Comparison of ENCODE assay signal across 20 cellular contexts in genomic region chr6:37761872-37762271, GRCh38. TPM values are rescaled to one million over a fixed set of nuclear protein-coding genes. Genes with fewer than 3 reads are reported as not detected.
DNase-seq lines count a peak whose midpoint lies in the region; ATAC-seq, FAIRE-seq and TF ChIP-seq lines count a peak whose summit lies in the region.
"Had no signal": no experiment of that assay in that cellular context is flagged by ENCODE, and none has a peak within 500 bp of the region (broad histone marks: within the 10 kb centered on the region; RNA-seq: fewer than 3 reads in every experiment).

No MANE protein-coding gene starts in this region.

- DNase-seq in HuH-7.5 (ENCODE audit: low spot score) (peak; percentile 28), HepG2 (ENCODE audit: low spot score) (peak; percentile 63), small intestine (peak; percentile 97), Kasumi-1 (lab: John Stamatoyannopoulos, UW) (no peak), head of caudate nucleus (no peak), SJCRH30 (no peak)
- DNase-seq: CD8-positive, alpha-beta T cell; NCI-H1105 treated with DMSO at 0.1 percent for 48 hours; NCI-H187; NCI-H2107; NCI-H510A; NCI-H774; PC-3; SIG-M5 had no signal

- H3K4me3 ChIP-seq in duodenal mucosa (ENCODE audit: low read depth in 1 of 2, low read length in 2 of 2) = peak overlapping the region; percentile 19 to 40
- no peak overlapping the region for H3K4me3 ChIP-seq in HepG2 (replicated peaks in 1 of 3; ENCODE audit: insufficient read depth in 1 of 3, low read depth in 2 of 3, low read length in 3 of 3)
- H3K4me3 ChIP-seq in small intestine (ENCODE audit: low read depth in 1 of 2, low read length in 2 of 2) = no peak overlapping the region
- H3K4me3 ChIP-seq in SJCRH30 = no peak overlapping the region
- H3K4me3 ChIP-seq: BLaER1 treated with 17β-estradiol and CSF1 and Interleukin-3, amounts not matched to agents 10 nM and 100 nM; K562 had no signal

- ATAC-seq in HepG2 (peak; percentile 76), HG02588 (IDR thresholded peaks at IDR 0.05; ENCODE audit: unreplicated experiment) (no peak)
- ATAC-seq: CD8-positive, alpha-beta T cell; K562; PC-3 had no signal

- no peak for TF ChIP-seq EP300 in HepG2 (IDR thresholded peaks at IDR 0.05; ENCODE audit: low read depth in 2 of 2, low read length in 2 of 2)
- TF ChIP-seq EP300 in HepG2 (CRISPR knock-in tag; IDR thresholded peaks at IDR 0.05; ENCODE audit: borderline replicate concordance) = no peak

- TF ChIP-seq CTCF in HepG2 (CRISPR knock-in tag; IDR thresholded peaks at IDR 0.05) = 0 out of 2 replicates have a peak, but pooled peaks have one; percentile 16

- no peak for TF ChIP-seq POLR2A in HepG2 (IDR thresholded peaks at IDR 0.05; ENCODE audit: insufficient read depth in 1 of 2, low read depth in 2 of 2, low read length in 2 of 2)

- H3K36me3 ChIP-seq in duodenal mucosa (ENCODE audit: control insufficient read depth in 1 of 2, insufficient read depth in 2 of 2, low read length in 2 of 2) = no peaks in the 10 kb centered on the region
- no peaks in the 10 kb centered on the region for H3K36me3 ChIP-seq in HepG2 (replicated peaks in 1 of 2; ENCODE audit: control insufficient read depth in 1 of 2, insufficient read depth in 2 of 2, low read length in 2 of 2)
- no peaks in the 10 kb centered on the region for H3K36me3 ChIP-seq in small intestine (ENCODE audit: control insufficient read depth in 2 of 2, insufficient read depth in 2 of 2, low read length in 2 of 2)
- no peaks in the 10 kb centered on the region for H3K36me3 ChIP-seq in SJCRH30
- H3K36me3 ChIP-seq: BLaER1 treated with 17β-estradiol and CSF1 and Interleukin-3, amounts not matched to agents 10 nM and 100 nM had no signal

- intact Hi-C loops in HepG2 (cut with micrococcal nuclease; ENCODE audit: unreplicated experiment) = no loop called here
- intact Hi-C loops in head of caudate nucleus (cut with DNase I) = no loop called here

- H2AFZ ChIP-seq in HepG2 (ENCODE audit: low read length) = no peak overlapping the region

- H3K27ac ChIP-seq in duodenal mucosa (ENCODE audit: low read depth, low read length) = no peak overlapping the region
- H3K27ac ChIP-seq in HepG2 (ENCODE audit: extremely low read length, insufficient read depth, low read length) = no peak overlapping the region
- peak overlapping the region in 1 of 2 donors; percentile 18 for H3K27ac ChIP-seq in small intestine (ENCODE audit: low read depth in 1 of 2, low read length in 1 of 2)
- H3K27ac ChIP-seq in SJCRH30 = no peak overlapping the region
- H3K27ac ChIP-seq: BLaER1 treated with 17β-estradiol and CSF1 and Interleukin-3, amounts not matched to agents 10 nM and 100 nM; RWPE1 had no signal

- H3K27me3 ChIP-seq in duodenal mucosa (ENCODE audit: control insufficient read depth in 1 of 2, insufficient read depth in 2 of 2, low read length in 2 of 2) (no peaks in the 10 kb centered on the region), HepG2 (ENCODE audit: control insufficient read depth in 1 of 2, insufficient read depth in 2 of 2, low read length in 2 of 2) (peaks cover 0 to 5% of the 10 kb centered on the region in 2 experiments; a peak in 1 of 5 replicates), small intestine (ENCODE audit: control insufficient read depth in 2 of 2, insufficient read depth in 2 of 2, low read length in 2 of 2) (no peaks in the 10 kb centered on the region), SJCRH30 (no peaks in the 10 kb centered on the region; the same call in 1 of the 2 replicates)
- H3K27me3 ChIP-seq: BLaER1 treated with 17β-estradiol and CSF1 and Interleukin-3, amounts not matched to agents 10 nM and 100 nM had no signal

- no TSS peak for BruUV-seq in HepG2 (replicated peaks; lab: Mats Ljungman, UMichigan)

- peak overlapping the region; percentile 37; the same call in 1 of the 2 replicates for H3K4me2 ChIP-seq in HepG2 (ENCODE audit: low read depth, low read length)
- H3K4me2 ChIP-seq: BLaER1 treated with 17β-estradiol and CSF1 and Interleukin-3, amounts not matched to agents 10 nM and 100 nM had no signal

- in situ Hi-C loops in HepG2 (cut with HindIII; ENCODE audit: extremely low pct_ligation_motif_present, low pct_unique_long_range_greater_than_20kb) = no loop called here

- H3K9me3 ChIP-seq in duodenal mucosa (ENCODE audit: control insufficient read depth in 1 of 2, low read length in 2 of 2) = no peaks in the 10 kb centered on the region
- no peaks in the 10 kb centered on the region for H3K9me3 ChIP-seq in HepG2 (ENCODE audit: low read length)
- H3K9me3 ChIP-seq in small intestine (ENCODE audit: control insufficient read depth, low read depth) = no peaks in the 10 kb centered on the region
- no peaks in the 10 kb centered on the region for H3K9me3 ChIP-seq in SJCRH30 (replicated peaks)
- H3K9me3 ChIP-seq: BLaER1 treated with 17β-estradiol and CSF1 and Interleukin-3, amounts not matched to agents 10 nM and 100 nM had no signal

- FAIRE-seq in HepG2 (lab: Jason Lieb, UNC) (peak; percentile 64), small intestine (lab: Jason Lieb, UNC) (no peak)
- FAIRE-seq: D721Med, K562 had no signal

- CTCF ChIA-PET in HepG2 (lab: Yijun Ruan, JAX; ENCODE audit: low intra/inter-chr PET ratio, low total read pairs) = no interaction called here

- POLR2A ChIA-PET in HepG2 (lab: Yijun Ruan, JAX) = interaction anchor here (1.6 kb wide), 1 partner anchor 57 kb away, joined by 8 read pairs; the partner anchor contains the start of gene ZFAND3

- 46% methylated on average over 2 of the region's 2 CpGs for WGBS in HepG2 (ENCODE audit: low lambda C conversion rate)
- WGBS in small intestine, 3 donors = 25 to 57% (median 30%) methylated on average over 2 of the region's 2 CpGs

- TF ChIP-seq RAD21 in HepG2 (CRISPR knock-in tag; IDR thresholded peaks at IDR 0.05) = no peak

- H4K20me1 ChIP-seq in HepG2 (ENCODE audit: insufficient read depth, low read length) = no peaks in the 10 kb centered on the region
- H4K20me1 ChIP-seq: BLaER1 treated with 17β-estradiol and CSF1 and Interleukin-3, amounts not matched to agents 10 nM and 100 nM had no signal

- H3K4me1 ChIP-seq in duodenal mucosa (ENCODE audit: control insufficient read depth in 1 of 2, insufficient read depth in 2 of 2, low read length in 2 of 2) = peaks cover 22 to 31% of the 10 kb centered on the region in 2 donors
- H3K4me1 ChIP-seq in HepG2 (ENCODE audit: insufficient read depth, low read length) = peaks cover 46% of the 10 kb centered on the region
- peaks cover 0 to 2% of the 10 kb centered on the region in 2 donors for H3K4me1 ChIP-seq in small intestine (ENCODE audit: control insufficient read depth in 2 of 2, insufficient read depth in 1 of 2, low read depth in 1 of 2, low read length in 1 of 2)
- H3K4me1 ChIP-seq in SJCRH30 = peaks cover 4% of the 10 kb centered on the region; the same call in 1 of the 2 replicates

- H3K9ac ChIP-seq in duodenal mucosa (ENCODE audit: low read depth in 1 of 2, low read length in 2 of 2) (peak overlapping the region in 1 of 2 donors; percentile 30), HepG2 (ENCODE audit: insufficient read depth, low read depth, low read length) (no peak overlapping the region)
- H3K9ac ChIP-seq: BLaER1 treated with 17β-estradiol and CSF1 and Interleukin-3, amounts not matched to agents 10 nM and 100 nM had no signal

- H3K79me2 ChIP-seq in HepG2 (ENCODE audit: insufficient read depth, low read length) = no peaks in the 10 kb centered on the region

TF ChIP-seq in HepG2, 621 proteins besides CTCF, POLR2A, EP300 and RAD21 (continues in another document):
- TF ChIP-seq HNF4G (IDR thresholded peaks at IDR 0.05; ENCODE audit: borderline replicate concordance, low read depth, low read length) (peak; percentile 86), HNF4G (CRISPR knock-in tag; IDR thresholded peaks at IDR 0.05; ENCODE audit: borderline replicate concordance, low read depth) (peak; percentile 42; the same call in 1 of the 2 replicates)

RNA-seq across cellular contexts. Expression of gene ZFAND3, which starts 57.7 kb away (rescaled TPM):
- total RNA-seq in HepG2 (2016; rRNA removed; fragmentation: Illumina TruSeq; extraction: Trizol) = 16.4 and 18.9 TPM in 2 replicates
- 5.8 and 9.0 TPM in 2 replicates for total RNA-seq in HepG2 (2016; cell fraction: cytosol; rRNA removed; fragmentation: Illumina TruSeq; extraction: Trizol; ENCODE audit: low read depth)
- 14.6 and 17.0 TPM in 2 replicates for total RNA-seq in HepG2 (2016; cell fraction: insoluble cytoplasmic fraction; rRNA removed; fragmentation: Illumina TruSeq; extraction: Trizol)
- 18.4 and 18.8 TPM in 2 replicates for total RNA-seq in HepG2 (2016; cell fraction: membrane; rRNA removed; fragmentation: Illumina TruSeq; extraction: Trizol)
- 15.4 and 17.1 TPM in 2 replicates for total RNA-seq in HepG2 (2016; cell fraction: nucleus; rRNA removed; fragmentation: Illumina TruSeq; extraction: Trizol)
- 17.1 and 18.6 TPM in 2 replicates for polyA plus RNA-seq in HepG2 (2011; rRNA removed)
- 16.2 and 21.9 TPM in 2 replicates for polyA plus RNA-seq in HepG2 (2011; cell fraction: cytosol; rRNA removed)
- 10.7 and 11.5 TPM in 2 replicates for polyA plus RNA-seq in HepG2 (2011; cell fraction: nucleus; rRNA removed)
- polyA plus RNA-seq in HepG2 (2012) = 101 and 105 TPM in 2 replicates
- 25.4 and 26.8 TPM in 2 replicates for polyA plus RNA-seq in HepG2 (2016; cell fraction: cytosol; fragmentation: Illumina TruSeq; extraction: Trizol; ENCODE audit: low read depth)
- 56.7 and 68.8 TPM in 2 replicates for polyA plus RNA-seq in HepG2 (2016; cell fraction: insoluble cytoplasmic fraction; fragmentation: Illumina TruSeq; extraction: Trizol; ENCODE audit: low read depth)
- 36.3 and 43.5 TPM in 2 replicates for polyA plus RNA-seq in HepG2 (2016; cell fraction: membrane; fragmentation: Illumina TruSeq; extraction: Trizol; ENCODE audit: low read depth)
- 49.1 and 59.9 TPM in 2 replicates for polyA plus RNA-seq in HepG2 (2016; cell fraction: nucleus; fragmentation: Illumina TruSeq; extraction: Trizol; ENCODE audit: insufficient read depth, low read depth)
- polyA minus RNA-seq in HepG2 (2011; rRNA and poly(A)+ RNA removed; ENCODE audit: low replicate concordance) = 8.2 and 21.8 TPM in 2 replicates
- polyA minus RNA-seq in HepG2 (2011; cell fraction: cytosol; rRNA and poly(A)+ RNA removed) = 18.6 and 29.8 TPM in 2 replicates
- 20.0 and 35.3 TPM in 2 replicates for polyA minus RNA-seq in HepG2 (2011; cell fraction: nucleus; rRNA and poly(A)+ RNA removed)
- polyA plus RNA-seq in small intestine = 10 to 100 TPM; 35.9 to 40.9 (median 40.8) TPM
- total RNA-seq in SJCRH30 (2014; rRNA removed; shearing (Covaris generic)) = 26.2 and 28.7 TPM in 2 replicates

Comparison
In these comparisons a context has a peak if more than half of its experiments do, and no peak if none do; other contexts are left out.
1. DNase-seq: peak in HuH-7.5 (single experiment), HepG2 (single experiment) and small intestine (single experiment); none in Kasumi-1 (0 of 2), head of caudate nucleus (0 of 42) and SJCRH30 (0 of 2).
2. H3K4me3 ChIP-seq: peak in duodenal mucosa (2 of 2); none in HepG2 (0 of 3), small intestine (0 of 2) and SJCRH30 (single experiment).